ENCODE assay signal across 8 cellular contexts in genomic region chr2:113308784-113309183, GRCh38. TPM values are rescaled to one million over a fixed set of nuclear protein-coding genes. Genes with fewer than 3 reads are reported as not detected.
DNase-seq lines count a peak whose midpoint lies in the region; ATAC-seq, FAIRE-seq and TF ChIP-seq lines count a peak whose summit lies in the region.
"Not testable (repeated sequence)": the region's sequence is repeated elsewhere in the genome, so short reads cannot be mapped to it uniquely, and the experiment has no call there.

No MANE protein-coding gene starts in this region.

- H3K4me2 ChIP-seq in A549; PC-3 (ENCODE audit: low read length); GM12878 (ENCODE audit: control insufficient read depth, insufficient read depth): not testable (repeated sequence)

- SMC1A ChIA-PET in GM12878 (lab: Charles Lee; ENCODE audit: uncharacterized antibody, unreplicated experiment), result not testable (repeated sequence)

- not testable (repeated sequence) for H2AFZ ChIP-seq in PC-3 (ENCODE audit: low read length); GM12878 (ENCODE audit: control insufficient read depth, low read depth, low read length)

- not testable (repeated sequence) for H4K20me1 ChIP-seq in PC-3 (ENCODE audit: low read length); GM12878 (ENCODE audit: control insufficient read depth, insufficient read depth)

- TF ChIP-seq CTCF in A549 (IDR thresholded peaks at IDR 0.05); GM12878 (IDR thresholded peaks at IDR 0.05 in 2 of 3, conservative IDR thresholded peaks at IDR 0.05 in 1 of 3; ENCODE audit: control insufficient read depth in 2 of 3, extremely low read depth in 1 of 3, insufficient read depth in 1 of 3, low read depth in 3 of 3, low read length in 3 of 3): not testable (repeated sequence)
- TF ChIP-seq CTCF in PC-3 (conservative IDR thresholded peaks at IDR 0.05; ENCODE audit: low read depth, low read length), result 0 out of 2 replicates have a peak, but pooled peaks have one; percentile 13
- peak; percentile 4 for TF ChIP-seq CTCF in epithelial cell of esophagus (IDR thresholded peaks at IDR 0.05; ENCODE audit: insufficient read depth, low read depth, low read length, missing control alignments)
- peak; percentile 30 for TF ChIP-seq CTCF in foreskin keratinocyte (conservative IDR thresholded peaks at IDR 0.05)

- not testable (repeated sequence) for H3F3A ChIP-seq in PC-3 (ENCODE audit: low read length, unreplicated experiment)

- H3K27ac ChIP-seq in A549, result peak overlapping the region in 1 of 2 experiments; percentile 68; a peak in 1 of 6 replicates
- not testable (repeated sequence) for H3K27ac ChIP-seq in PC-3 (ENCODE audit: low read length); GM12878 (ENCODE audit: control insufficient read depth, insufficient read depth); foreskin keratinocyte

- not testable (repeated sequence) for H3K9me3 ChIP-seq in A549; PC-3 (ENCODE audit: low read length); GM12878 (replicated peaks; ENCODE audit: control insufficient read depth, insufficient read depth, low read length)

- not testable (repeated sequence) for H3K9ac ChIP-seq in PC-3 (ENCODE audit: low read length); GM12878 (ENCODE audit: control insufficient read depth, insufficient read depth, low read length)

- H3K9me2 ChIP-seq in PC-3 (replicated peaks; ENCODE audit: low read length), result not testable (repeated sequence)

- POLR2A ChIA-PET in A549 (lab: Yijun Ruan, JAX); PC-3 (lab: Charles Lee; ENCODE audit: unreplicated experiment); GM12878 (lab: Charles Lee): not testable (repeated sequence)

- TF ChIP-seq EP300 in A549 (IDR thresholded peaks at IDR 0.05); GM12878 (IDR thresholded peaks at IDR 0.05; ENCODE audit: borderline replicate concordance in 1 of 2, control insufficient read depth in 1 of 2, low read depth in 2 of 2, low read length in 2 of 2): not testable (repeated sequence)

- RAD21 ChIA-PET in GM12878 (lab: Charles Lee; ENCODE audit: unreplicated experiment), result not testable (repeated sequence)

- not testable (repeated sequence) for H3K79me2 ChIP-seq in PC-3 (ENCODE audit: low read length); GM12878 (ENCODE audit: control insufficient read depth, insufficient read depth, low read length)

- CTCF ChIA-PET in A549 (lab: Yijun Ruan, JAX), result interaction anchor here (0.8 to 1.6 kb wide), 2 partner anchors 107 to 110 kb away, joined by 3 read pairs; no protein-coding TSS in a partner anchor
- CTCF ChIA-PET in PC-3 (lab: Charles Lee); GM12878 (lab: Yijun Ruan, JAX): not testable (repeated sequence)

- in situ Hi-C loops in GM12878 (cut with MboI), result not testable (repeated sequence)

- FAIRE-seq in A549 (lab: Jason Lieb, UNC), result not testable (repeated sequence)
- peak; percentile 61 for FAIRE-seq in GM12878 (lab: Jason Lieb, UNC)

- BruUV-seq in PC-3 (replicated peaks; lab: Mats Ljungman, UMichigan); GM12878 (replicated peaks; lab: Mats Ljungman, UMichigan): not testable (repeated sequence)

- not testable (repeated sequence) for TF ChIP-seq POLR2A in A549 (IDR thresholded peaks at IDR 0.05; ENCODE audit: low read length); GM12878 (IDR thresholded peaks at IDR 0.05; ENCODE audit: low read depth, low read length)

- intact Hi-C loops in PC-3 (cut with micrococcal nuclease); GM12878 (cut with micrococcal nuclease; ENCODE audit: unreplicated experiment): not testable (repeated sequence)

- H3K36me3 ChIP-seq in PC-3 (ENCODE audit: low read depth, low read length); GM12878 (ENCODE audit: control insufficient read depth in 2 of 2, insufficient read depth in 2 of 2, low read length in 1 of 2): not testable (repeated sequence)

- H3K4me1 ChIP-seq in A549, result peaks cover 18% of the 10 kb centered on the region
- not testable (repeated sequence) for H3K4me1 ChIP-seq in PC-3 (ENCODE audit: insufficient read depth, low read length); GM12878 (ENCODE audit: control insufficient read depth, insufficient read depth, low read length); foreskin keratinocyte

- TF ChIP-seq RAD21 in A549 (conservative IDR thresholded peaks at IDR 0.05 in 1 of 2, IDR thresholded peaks at IDR 0.05 in 1 of 2), result peak in 1 of 2 experiments; percentile 21; a peak in 1 of 5 replicates
- not testable (repeated sequence) for TF ChIP-seq RAD21 in GM12878 (IDR thresholded peaks at IDR 0.05; ENCODE audit: insufficient read depth, low read depth, low read length)

- peak; percentile 44 to 72; a peak in 3 of 6 replicates for ATAC-seq in A549
- peak; percentile 37 for ATAC-seq in PC-3
- not testable (repeated sequence) for ATAC-seq in GM12878, foreskin keratinocyte

- not testable (repeated sequence) for H3K4me3 ChIP-seq in A549; PC-3 (ENCODE audit: low read length); GM12878; epithelial cell of esophagus (ENCODE audit: low read length)

- not testable (repeated sequence) for H3K27me3 ChIP-seq in PC-3 (ENCODE audit: low read length); GM12878 (replicated peaks in 1 of 2; ENCODE audit: control insufficient read depth in 2 of 2, insufficient read depth in 2 of 2, low read length in 1 of 2); foreskin keratinocyte

- DNase-seq in A549 (ENCODE audit: low read depth in 1 of 2, low spot score in 1 of 2), result peak in 1 of 2 experiments; percentile 26
- peak; percentile 16 for DNase-seq in DMS53 (lab: John Stamatoyannopoulos, UW)
- peak; percentile 26 for DNase-seq in HCEC 1CT
- not testable (repeated sequence) for DNase-seq in PC-3; GM12878 (ENCODE audit: low read depth, low spot score); epithelial cell of esophagus (ENCODE audit: low read depth); foreskin keratinocyte
- peak; percentile 91 for DNase-seq in myocyte (ENCODE audit: low read depth)

RNA-seq across cellular contexts. Expression of gene PAX8, which starts 30.1 kb away (rescaled TPM):
- polyA plus RNA-seq in A549 (2011; rRNA removed) (0.71 and 1.0 TPM in 2 replicates), A549 (2017; fragmentation: RNase III; extraction: RNeasy Plus Mini Kit Qiagen cat#74134 plus additional on column Dnase treatment) (0.81 to 1.7 TPM (median 1.5 TPM) in 3 replicates), GM12878 (2011; rRNA removed) (0.75 and 0.96 TPM in 2 replicates), GM12878 (2014; fragmentation: Illumina TruSeq; extraction: Trizol) (0.97 and 1.0 TPM in 2 replicates), GM12878 (2014; fragmentation: Nextera tagmentation; extraction: Ambion mirVana) (under 1 TPM; 0.16 to 0.40 TPM), GM12878 (2014; rRNA removed) (1.5 and 2.2 TPM in 2 replicates), GM12878 (2016; fragmentation: Nextera tagmentation; extraction: Ambion mirVana) (1 to 10 TPM; 1.5 to 2.5 TPM), foreskin keratinocyte (4.5 and 5.7 TPM in 2 replicates)
- polyA plus RNA-seq in A549 (2012; cell fraction: cytosol; rRNA removed), result 0.54 and 0.66 TPM in 2 replicates
- 0.40 and 0.91 TPM in 2 replicates for polyA plus RNA-seq in A549 (2012; cell fraction: nucleus; rRNA removed)
- polyA minus RNA-seq in A549 (2011; rRNA and poly(A)+ RNA removed), result 1.0 and 1.7 TPM in 2 replicates
- total RNA-seq in PC-3 (2014; rRNA removed) (2.6 and 3.4 TPM in 2 replicates), GM12878 (2014; rRNA removed) (0.51 and 0.87 TPM in 2 replicates), GM12878 (2014; rRNA removed; fragmentation: Illumina TruSeq; extraction: Trizol) (0.45 and 0.64 TPM in 2 replicates), GM12878 (2021) (1.2 and 1.5 TPM in 2 replicates), foreskin keratinocyte (5.6 and 7.0 TPM in 2 replicates), myocyte (19.6 and 27.8 TPM in 2 replicates)
- total RNA-seq in GM12878 (2013; cell fraction: nucleolus; rRNA removed), result 4.0 and 4.6 TPM in 2 replicates
- polyA plus RNA-seq in GM12878 (2011; ENCODE audit: low read depth), result 2.2 TPM
- 1.2 and 1.3 TPM in 2 replicates for polyA plus RNA-seq in GM12878 (2011; cell fraction: cytosol; rRNA removed)
- 1.4 and 2.1 TPM in 2 replicates for polyA plus RNA-seq in GM12878 (2011; cell fraction: nucleus; rRNA removed)
- polyA plus RNA-seq in GM12878 (2012), result 4.6 and 7.6 TPM in 2 replicates
- polyA minus RNA-seq in GM12878 (2011; rRNA and poly(A)+ RNA removed), result 1.1 and 1.2 TPM in 2 replicates
- polyA minus RNA-seq in GM12878 (2011; cell fraction: cytosol; rRNA and poly(A)+ RNA removed), result 0.67 and 0.94 TPM in 2 replicates
- polyA minus RNA-seq in GM12878 (2011; cell fraction: nucleus; rRNA and poly(A)+ RNA removed), result 0.85 and 1.4 TPM in 2 replicates
- 38.9 TPM for polyA plus RNA-seq in myocyte (2012)
